Comparison of ENCODE assay signal across 7 cellular contexts in the genomic region with DNA sequence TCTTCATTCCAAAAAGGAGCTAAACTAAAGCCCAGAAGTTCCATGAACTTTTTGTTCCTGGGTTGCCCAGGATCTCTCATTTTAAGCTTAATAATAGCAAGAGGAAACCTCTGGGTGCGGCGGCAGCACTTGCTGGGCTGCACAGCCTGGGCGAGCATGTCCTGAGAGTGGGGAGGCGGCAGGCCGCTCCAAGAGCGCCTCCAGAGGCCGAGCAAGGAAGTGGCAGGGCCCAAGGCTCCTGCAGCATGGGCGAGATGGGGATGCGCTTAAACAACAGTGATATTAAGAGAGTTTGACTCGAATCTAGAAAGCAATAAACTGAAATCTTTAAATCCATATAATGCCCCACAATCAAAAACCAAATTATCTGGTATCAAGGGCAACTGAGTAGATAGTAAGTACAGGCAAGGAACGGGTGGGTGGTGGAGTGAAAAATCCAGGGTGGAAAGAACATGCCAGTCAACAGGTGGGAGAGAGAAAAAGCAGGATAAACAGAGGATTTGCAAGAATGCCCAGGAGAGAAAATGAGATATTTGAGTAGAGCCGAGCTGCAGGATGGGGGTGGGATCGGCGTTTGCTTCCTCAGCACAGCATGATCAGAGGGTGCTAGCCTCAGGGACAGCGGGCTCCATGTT. TPM values are rescaled to one million over a fixed set of nuclear protein-coding genes. Genes with fewer than 3 reads are reported as not detected.
DNase-seq lines count a peak whose midpoint lies in the region; ATAC-seq and TF ChIP-seq lines count a peak whose summit lies in the region.

No MANE protein-coding gene starts in this region.

- H3K4me3 ChIP-seq in GM12875 (ENCODE audit: low read depth, low read length) (no peak overlapping the region), Karpas-422 (ENCODE audit: low read length) (no peak overlapping the region), thoracic aorta (no peak overlapping the region), ovary (no peak overlapping the region)

- H3K27ac ChIP-seq in Karpas-422 (ENCODE audit: low read length) (no peak overlapping the region), thoracic aorta (no peak overlapping the region), ovary (no peak overlapping the region)

- no peak for TF ChIP-seq POLR2A in ovary (IDR thresholded peaks at IDR 0.05)

- no peak overlapping the region for H3K9ac ChIP-seq in Karpas-422 (ENCODE audit: low read length)

- H3K36me3 ChIP-seq in Karpas-422 (ENCODE audit: insufficient read depth, low read length) (no peaks in the 10 kb centered on the region), thoracic aorta (no peaks in the 10 kb centered on the region), ovary (no peaks in the 10 kb centered on the region)

- peak; percentile 92 for ATAC-seq in GM21786 (IDR thresholded peaks at IDR 0.05; ENCODE audit: unreplicated experiment)
- ATAC-seq in thoracic aorta (ENCODE audit: insufficient number of reproducible peaks, low FRiP score, low read depth) = no peak

- intact Hi-C loops in ovary (cut with DNase I) = no loop called here

- TF ChIP-seq CTCF in GM12875 (IDR thresholded peaks at IDR 0.05; ENCODE audit: borderline replicate concordance, insufficient read depth, low read depth, low read length) (peak; percentile 99), thoracic aorta (IDR thresholded peaks at IDR 0.05) (peak; percentile 44), ovary (IDR thresholded peaks at IDR 0.05) (no peak)

- no peak overlapping the region for H2AFZ ChIP-seq in Karpas-422 (ENCODE audit: low read length)

- H3K4me1 ChIP-seq in Karpas-422 (ENCODE audit: low read length) (no peaks in the 10 kb centered on the region), thoracic aorta (ENCODE audit: control insufficient read depth in 1 of 2, low read depth in 2 of 2) (no peaks in the 10 kb centered on the region), ovary (ENCODE audit: insufficient read depth) (no peaks in the 10 kb centered on the region)

- no peaks in the 10 kb centered on the region for H3K9me2 ChIP-seq in Karpas-422 (replicated peaks; ENCODE audit: insufficient read depth, low read length)

- H3K79me2 ChIP-seq in Karpas-422 (ENCODE audit: low read length) = no peaks in the 10 kb centered on the region

- DNase-seq in Karpas-422 (peak; percentile 80), hepatic stellate cell (ENCODE audit: low spot score) (peak; percentile 37), thoracic aorta (ENCODE audit: low spot score) (no peak), ovary (no peak)
- DNase-seq in activated T-cell treated with anti-CD3 and anti-CD28 coated beads, Interleukin-2, amount 50 U/mL, for 48 hours = peak; percentile 30 to 44

- WGBS in ovary, 3 donors = 23 to 28% (median 26%) methylated on average over 15 of the region's 15 CpGs

- H3K9me3 ChIP-seq in Karpas-422 (ENCODE audit: low read length) = no peaks in the 10 kb centered on the region
- no peaks in the 10 kb centered on the region for H3K9me3 ChIP-seq in thoracic aorta
- H3K9me3 ChIP-seq in ovary = no peaks in the 10 kb centered on the region

- 0 out of 2 replicates have a peak, but pooled peaks cover under 1% of the 10 kb centered on the region for H4K20me1 ChIP-seq in Karpas-422 (ENCODE audit: insufficient read depth, low read depth, low read length)

- no peak overlapping the region for H3K4me2 ChIP-seq in Karpas-422 (ENCODE audit: low read depth, low read length, poor library complexity, severe bottlenecking)

- H3K27me3 ChIP-seq in Karpas-422 (ENCODE audit: low read length) = no peaks in the 10 kb centered on the region
- H3K27me3 ChIP-seq in thoracic aorta (replicated peaks; ENCODE audit: insufficient read depth) = no peaks in the 10 kb centered on the region
- H3K27me3 ChIP-seq in ovary = no peaks in the 10 kb centered on the region

- no peak for TF ChIP-seq EP300 in ovary (IDR thresholded peaks at IDR 0.05)

RNA-seq across cellular contexts. Expression of a gene that starts 14.1 kb away (rescaled TPM):
- not detected in 2 replicates for total RNA-seq in Karpas-422 (2014; rRNA removed; shearing (Covaris generic); ENCODE audit: low replicate concordance)
- total RNA-seq in thoracic aorta (under 1 TPM; 0.07 to 0.14 TPM), ovary (not detected)
- polyA plus RNA-seq in ovary = not detected

Comparison
In these comparisons a context has a peak if more than half of its experiments do, and no peak if none do; other contexts are left out.
1. CTCF ChIP-seq: peak in GM12875 (single experiment) and thoracic aorta (single experiment); none in ovary (0 of 3).
2. DNase-seq: peak in Karpas-422 (single experiment), activated T-cell treated with anti-CD3 and anti-CD28 coated beads, Interleukin-2, amount 50 U/mL, for 48 hours (2 of 2) and hepatic stellate cell (single experiment); none in thoracic aorta (single experiment) and ovary (0 of 5).